ENCODE assay signal across 1 cellular context in genomic region chr20:37395411-37395800, GRCh38.
TF ChIP-seq lines count a peak whose summit lies in the region.

No MANE protein-coding gene starts in this region.

TF ChIP-seq in SK-N-SH, 30 proteins besides CTCF, POLR2A, EP300 and RAD21:
- no peak for TF ChIP-seq REST (IDR thresholded peaks at IDR 0.05; ENCODE audit: low read depth, low read length)
- no peak for TF ChIP-seq EZH2phosphoT487 (IDR thresholded peaks at IDR 0.05; ENCODE audit: borderline replicate concordance, low read depth)
- no peak for TF ChIP-seq RXRA (IDR thresholded peaks at IDR 0.05; ENCODE audit: borderline replicate concordance, low read depth)
- TF ChIP-seq MXI1 (IDR thresholded peaks at IDR 0.05; ENCODE audit: low read depth, low read length), result no peak
- no peak for TF ChIP-seq USF2 (IDR thresholded peaks at IDR 0.05; ENCODE audit: borderline replicate concordance, low read depth, low read length)
- no peak for TF ChIP-seq NRF1 (IDR thresholded peaks at IDR 0.05; ENCODE audit: low read depth, low read length)
- no peak for TF ChIP-seq MAX (IDR thresholded peaks at IDR 0.05; ENCODE audit: low read depth)
- TF ChIP-seq RFX5 (IDR thresholded peaks at IDR 0.05; ENCODE audit: low read length), result no peak
- no peak for TF ChIP-seq GATA2 (CRISPR knock-in tag; IDR thresholded peaks at IDR 0.05)
